In the genomic region with DNA sequence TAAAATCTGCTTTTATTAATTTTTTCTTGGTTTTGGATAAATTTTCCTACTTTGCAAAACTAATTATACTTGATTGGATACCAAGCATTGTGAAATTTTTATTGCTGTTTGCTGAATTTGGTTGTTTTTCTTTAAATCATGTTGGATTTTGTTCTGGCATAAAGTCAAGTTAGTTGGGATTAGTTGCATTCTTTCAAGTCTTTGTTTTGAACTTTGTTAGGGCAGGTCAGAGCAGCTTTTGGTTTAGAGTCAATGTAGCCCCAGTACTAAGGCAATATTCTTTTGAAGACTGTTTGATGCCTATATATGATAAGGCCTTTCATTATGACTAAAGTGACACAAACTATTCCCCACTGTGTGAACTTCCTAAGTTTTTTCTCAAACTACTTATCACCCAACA, we compare ENCODE assay signal across 18 cellular contexts.
"Had no signal": no experiment of that assay in that cellular context is flagged by ENCODE, and none has a peak within 500 bp of the region (broad histone marks: within the 10 kb centered on the region; RNA-seq: fewer than 3 reads in every experiment).

No MANE protein-coding gene starts in this region.

- H3K36me3 ChIP-seq: neutrophil, right atrium auricular region, sigmoid colon, tibial nerve, upper lobe of right lung, vagina had no signal

- H3K4me1 Mint-ChIP-seq: naive B cell; stimulated activated naive B cell treated with anti-CD40 and anti-IgM and Interleukin-4, amounts not matched to agents 10 μg/mL and 1 μg/mL and 100 μg/mL, for 72 hours; stimulated activated naive CD8-positive, alpha-beta T cell treated with anti-CD3 and anti-CD28 coated beads, Interleukin-15, amount 100 ng/mL, for 72 hours had no signal

- H3K4me3 ChIP-seq: coronary artery, right atrium auricular region, sigmoid colon, skin epidermis, testis, tibial nerve, upper lobe of right lung, vagina had no signal

- H3K27ac ChIP-seq: coronary artery, neutrophil, right atrium auricular region, sigmoid colon, skin epidermis, testis, tibial nerve, upper lobe of right lung, vagina had no signal

- ATAC-seq: stimulated activated naive B cell treated with anti-CD40 and anti-IgM and Interleukin-4, amounts not matched to agents 10 μg/mL and 1 μg/mL and 100 μg/mL, for 72 hours; stimulated activated naive CD8-positive, alpha-beta T cell treated with anti-CD3 and anti-CD28 coated beads, Interleukin-15, amount 100 ng/mL, for 72 hours had no signal

- H3K27me3 Mint-ChIP-seq: naive B cell; stimulated activated naive B cell treated with anti-CD40 and anti-IgM and Interleukin-4, amounts not matched to agents 10 μg/mL and 1 μg/mL and 100 μg/mL, for 72 hours; stimulated activated naive CD8-positive, alpha-beta T cell treated with anti-CD3 and anti-CD28 coated beads, Interleukin-15, amount 100 ng/mL, for 72 hours had no signal

- DNase-seq: effector CD4-positive, alpha-beta T cell; endodermal cell; foreskin fibroblast; naive B cell; posterior cingulate gyrus; sigmoid colon; stimulated activated CD4-positive, alpha-beta T cell treated with anti-CD3 and anti-CD28 coated beads, Interleukin-2, amount 100 ng/mL, for 24 hours; stimulated activated CD4-positive, alpha-beta T cell treated with anti-CD3 and anti-CD28 coated beads, Interleukin-4, amount 100 ng/mL, for 4 hours; stimulated activated naive B cell treated with anti-CD40 and anti-IgM and Interleukin-4, amounts not matched to agents 10 μg/mL and 1 μg/mL and 100 μg/mL, for 72 hours; stimulated activated naive CD8-positive, alpha-beta T cell treated with anti-CD3 and anti-CD28 coated beads, Interleukin-15, amount 100 ng/mL, for 72 hours; testis; upper lobe of right lung had no signal

- H3K9me3 ChIP-seq: neutrophil, testis, upper lobe of right lung, vagina had no signal

- H3K4me1 ChIP-seq: right atrium auricular region, sigmoid colon, testis, tibial nerve had no signal

- H3K4me3 Mint-ChIP-seq: endodermal cell; naive B cell; stimulated activated naive B cell treated with anti-CD40 and anti-IgM and Interleukin-4, amounts not matched to agents 10 μg/mL and 1 μg/mL and 100 μg/mL, for 72 hours; stimulated activated naive CD8-positive, alpha-beta T cell treated with anti-CD3 and anti-CD28 coated beads, Interleukin-15, amount 100 ng/mL, for 72 hours had no signal

- H3K27ac Mint-ChIP-seq: endodermal cell; naive B cell; stimulated activated naive B cell treated with anti-CD40 and anti-IgM and Interleukin-4, amounts not matched to agents 10 μg/mL and 1 μg/mL and 100 μg/mL, for 72 hours; stimulated activated naive CD8-positive, alpha-beta T cell treated with anti-CD3 and anti-CD28 coated beads, Interleukin-15, amount 100 ng/mL, for 72 hours had no signal

- H3K27me3 ChIP-seq: neutrophil, right atrium auricular region, sigmoid colon, testis, tibial nerve, upper lobe of right lung, vagina had no signal
